ENCODE assay signal across 11 cellular contexts in genomic region chr11:62013266-62014157, GRCh38. TPM values are rescaled to one million over a fixed set of nuclear protein-coding genes. Genes with fewer than 3 reads are reported as not detected.
DNase-seq lines count a peak whose midpoint lies in the region; TF ChIP-seq lines count a peak whose summit lies in the region.
"Had no signal": no experiment of that assay in that cellular context is flagged by ENCODE, and none has a peak within 500 bp of the region (broad histone marks: within the 10 kb centered on the region; RNA-seq: fewer than 3 reads in every experiment).

No MANE protein-coding gene starts in this region.

- H3K79me2 ChIP-seq in mammary epithelial cell (ENCODE audit: insufficient read depth, low read length), result no peaks in the 10 kb centered on the region

- peak; percentile 72 for DNase-seq in AG10803 (ENCODE audit: low read depth)
- DNase-seq in mammary epithelial cell, result peak; percentile 65
- peak; percentile 35 for DNase-seq in medulla oblongata (ENCODE audit: extremely low spot score)
- DNase-seq in activated T-cell treated with anti-CD3 and anti-CD28 coated beads for 4 hours, result no peak
- DNase-seq in endothelial cell (ENCODE audit: low spot score), result no peak
- DNase-seq in activated naive CD4-positive, alpha-beta T cell treated with Interleukin-2 at 50 U/mL for 16 hours, result no peak
- no peak for DNase-seq in iPS-NIHi11 (ENCODE audit: low spot score)
- DNase-seq: left ventricle myocardium superior; NCI-H2227 treated with DMSO at 0.1 percent for 48 hours; stimulated activated CD4-positive, alpha-beta T cell treated with anti-CD3 and anti-CD28 coated beads, Interleukin-15, amount 100 ng/mL, for 24 hours had no signal

- H3K36me3 ChIP-seq in HEK293 (ENCODE audit: control insufficient read depth in 2 of 2, insufficient read depth in 1 of 2, low read length in 2 of 2), result no peaks in the 10 kb centered on the region
- no peaks in the 10 kb centered on the region for H3K36me3 ChIP-seq in mammary epithelial cell (ENCODE audit: insufficient read depth, low read length)

- 30% methylated on average over 11 of the region's 13 CpGs for WGBS in mammary epithelial cell (ENCODE audit: low coverage, missing lambda C conversion rate)

- BruUV-seq in mammary epithelial cell (replicated peaks; lab: Mats Ljungman, UMichigan), result no TSS peak

- no peaks in the 10 kb centered on the region for H3K27me3 ChIP-seq in mammary epithelial cell (ENCODE audit: insufficient read depth, low read length)

- POLR2A ChIA-PET in HEK293 (lab: Yijun Ruan, JAX), result no interaction called here

- H3K27me3 Mint-ChIP-seq in endothelial cell (ENCODE audit: unreplicated experiment), result peaks cover 4% of the 10 kb centered on the region

- intact Hi-C loops in mammary epithelial cell (cut with micrococcal nuclease), result loop anchor here (5.0 kb wide), 1 partner anchor 41 kb away; no protein-coding TSS in a partner anchor

- dilution Hi-C loops in mammary epithelial cell (cut with HindIII; ENCODE audit: low sequenced_read_pairs), result no loop called here

- no peaks in the 10 kb centered on the region for H3K4me1 Mint-ChIP-seq in endothelial cell (ENCODE audit: unreplicated experiment)

- in situ Hi-C loops in mammary epithelial cell (cut with MboI; ENCODE audit: low sequenced_read_pairs in 2 of 2), result no loop called here

- no peaks in the 10 kb centered on the region for H3K9me3 Mint-ChIP-seq in endothelial cell (ENCODE audit: unreplicated experiment)

- H3K27ac Mint-ChIP-seq in endothelial cell (ENCODE audit: unreplicated experiment), result no peak overlapping the region

- CTCF ChIA-PET in HEK293 (lab: Yijun Ruan, JAX) (interaction anchor here (0.6 to 2.9 kb wide), 4 partner anchors 38 to 200 kb away, joined by 3 to 8 read pairs (median 4); no protein-coding TSS in a partner anchor), mammary epithelial cell (lab: Charles Lee; ENCODE audit: low non-redundant PET) (no interaction called here)

- H2AFZ ChIP-seq in mammary epithelial cell (ENCODE audit: low read depth, low read length), result peak overlapping the region; percentile 46

- no peaks in the 10 kb centered on the region for H3K4me1 ChIP-seq in HEK293 (ENCODE audit: control insufficient read depth, insufficient read depth, low read length)
- H3K4me1 ChIP-seq in mammary epithelial cell (ENCODE audit: insufficient read depth, low read length), result peaks cover 21% of the 10 kb centered on the region

- no peak overlapping the region for H3K9ac ChIP-seq in mammary epithelial cell (ENCODE audit: insufficient read depth, low read length)

- peak overlapping the region; percentile 57 for H3K4me2 ChIP-seq in mammary epithelial cell (ENCODE audit: insufficient read depth, low read depth, low read length)

- H3K9me3 ChIP-seq in HEK293 (ENCODE audit: control insufficient read depth, insufficient read depth, low read depth, low read length) (no peaks in the 10 kb centered on the region), mammary epithelial cell (replicated peaks; ENCODE audit: insufficient read depth, low read length) (no peaks in the 10 kb centered on the region)

- H3K27ac ChIP-seq in HEK293 (ENCODE audit: extremely low read depth, low read depth, low read length) (no peak overlapping the region), mammary epithelial cell (ENCODE audit: insufficient read depth, low read depth, low read length) (no peak overlapping the region)

- H3K36me3 Mint-ChIP-seq in endothelial cell (ENCODE audit: low read depth, unreplicated experiment), result peaks cover 3% of the 10 kb centered on the region

- no peaks in the 10 kb centered on the region for H4K20me1 ChIP-seq in mammary epithelial cell (ENCODE audit: insufficient read depth, low read length)

- H3K4me3 ChIP-seq in AG10803 (ENCODE audit: low read length), result no peak overlapping the region
- H3K4me3 ChIP-seq in HEK293 (ENCODE audit: low read depth, low read length), result no peak overlapping the region
- H3K4me3 ChIP-seq in mammary epithelial cell (replicated peaks in 1 of 3; ENCODE audit: insufficient read depth in 1 of 3, low read depth in 2 of 3, low read length in 3 of 3), result peak overlapping the region in 1 of 3 experiments; percentile 21

- TF ChIP-seq CTCF in AG10803 (conservative IDR thresholded peaks at IDR 0.05; ENCODE audit: low read length) (no peak), HEK293 (tag by site-specific recombination; IDR thresholded peaks at IDR 0.05) (no peak), mammary epithelial cell (conservative IDR thresholded peaks at IDR 0.05 in 1 of 2, IDR thresholded peaks at IDR 0.05 in 1 of 2; ENCODE audit: extremely low read depth in 1 of 2, insufficient read depth in 1 of 2, low read depth in 1 of 2, low read length in 2 of 2) (no peak), endothelial cell (IDR thresholded peaks at IDR 0.05; ENCODE audit: unreplicated experiment) (no peak)

- no peak overlapping the region for H3K4me3 Mint-ChIP-seq in endothelial cell (ENCODE audit: unreplicated experiment)

TF ChIP-seq in HEK293, 187 proteins besides CTCF, POLR2A, EP300 and RAD21:
- TF ChIP-seq ZNF768 (tag by site-specific recombination; IDR thresholded peaks at IDR 0.05), result no peak
- TF ChIP-seq ZIC2 (tag by site-specific recombination; IDR thresholded peaks at IDR 0.05), result peak; percentile 88

RNA-seq across cellular contexts. Expression of gene FTH1, which starts 46.1 kb away (rescaled TPM):
- total RNA-seq in mammary epithelial cell (1,000 to 10,000 TPM; 2,122 to 4,396 TPM), endothelial cell (ENCODE audit: unreplicated experiment) (837 TPM)
- 3,424 TPM for polyA plus RNA-seq in mammary epithelial cell
- 11,932 TPM for polyA minus RNA-seq in mammary epithelial cell

Comparison
In these comparisons a context has a peak if more than half of its experiments do, and no peak if none do; other contexts are left out.
1. DNase-seq: peak in AG10803 (single experiment), mammary epithelial cell (single experiment) and medulla oblongata (single experiment); none in activated T-cell treated with anti-CD3 and anti-CD28 coated beads for 4 hours (single experiment), endothelial cell (single experiment), activated naive CD4-positive, alpha-beta T cell treated with Interleukin-2 at 50 U/mL for 16 hours (single experiment) and iPS-NIHi11 (single experiment).